Comparison of ENCODE assay signal across 1 cellular context in genomic region chr19:48351341-48351752, GRCh38.
TF ChIP-seq lines count a peak whose summit lies in the region.

No MANE protein-coding gene starts in this region.

TF ChIP-seq in IMR-90, 13 proteins besides CTCF, POLR2A, EP300 and RAD21:
- TF ChIP-seq MAZ (IDR thresholded peaks at IDR 0.05; ENCODE audit: borderline replicate concordance, low read depth, low read length) (peak; percentile 47; the same call in 1 of the 2 replicates), FOS (IDR thresholded peaks at IDR 0.05; ENCODE audit: low read depth, low read length) (no peak), CHD1 (IDR thresholded peaks at IDR 0.05; ENCODE audit: low read depth, low read length) (no peak), SMC3 (IDR thresholded peaks at IDR 0.05; ENCODE audit: low read depth, low read length) (peak; percentile 57), BHLHE40 (IDR thresholded peaks at IDR 0.05; ENCODE audit: low read depth, low read length) (no peak), RCOR1 (IDR thresholded peaks at IDR 0.05; ENCODE audit: insufficient replicate concordance, low read length) (no peak)
TF ChIP-seq in IMR-90: peak in this region for 2.
